In the genomic region with DNA sequence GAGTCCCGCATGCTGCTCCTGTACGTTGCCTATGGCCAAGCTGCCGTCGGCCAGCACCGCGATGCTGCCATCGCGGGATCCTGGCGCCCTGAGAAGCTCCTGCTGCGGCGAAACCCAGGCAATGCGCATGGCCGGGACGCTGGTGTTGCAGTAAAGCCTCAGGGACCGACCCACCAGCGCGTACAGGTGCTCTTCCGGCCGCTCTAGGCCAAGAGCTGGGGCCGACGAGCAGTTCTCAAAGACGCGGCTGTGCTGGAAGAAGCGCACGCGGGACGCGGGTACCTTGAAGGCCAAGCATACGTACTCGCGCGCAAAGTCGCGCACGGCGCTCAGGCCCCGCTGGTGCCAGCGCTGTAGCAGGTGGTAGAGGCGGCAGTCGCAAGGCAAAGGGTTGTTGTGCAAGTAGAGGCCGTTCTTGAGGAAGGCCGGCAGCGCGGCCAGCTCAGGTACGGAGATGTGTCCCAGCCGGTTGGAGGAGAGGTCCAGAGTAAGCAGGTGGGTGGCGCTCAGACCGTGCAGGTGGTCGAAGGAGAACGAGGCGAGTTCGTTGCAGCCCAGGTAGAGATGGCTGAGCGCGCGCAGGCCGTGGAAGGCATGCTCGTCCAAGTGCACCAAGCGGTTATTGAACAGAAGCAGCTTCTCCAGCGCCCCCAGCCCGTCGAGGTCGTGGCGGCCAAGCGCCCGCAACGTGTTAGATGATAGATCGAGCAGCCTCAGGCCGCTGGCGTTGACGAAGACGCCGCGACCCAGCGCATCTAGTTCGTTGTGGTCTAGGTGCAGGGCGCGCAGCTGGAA, we compare ENCODE assay signal across 10 cellular contexts. TPM values are rescaled to one million over a fixed set of nuclear protein-coding genes. Genes with fewer than 3 reads are reported as not detected.
A peak's percentile ranks its signal among the peaks of the same experiment; 100 is the strongest.
DNase-seq lines count a peak whose midpoint lies in the region; ATAC-seq and TF ChIP-seq lines count a peak whose summit lies in the region.
"Had no signal": no experiment of that assay in that cellular context is flagged by ENCODE, and none has a peak within 500 bp of the region (broad histone marks: within the 10 kb centered on the region; RNA-seq: fewer than 3 reads in every experiment).

No MANE protein-coding gene starts in this region.

- H3K4me3 ChIP-seq in GM06990 (replicated peaks; ENCODE audit: low read depth, low read length): peak overlapping the region; percentile 67
- H3K4me3 ChIP-seq in SU-DHL-6 (ENCODE audit: insufficient read depth, low read length, poor library complexity, severe bottlenecking): peak overlapping the region; percentile 40
- H3K4me3 ChIP-seq in foreskin fibroblast (ENCODE audit: low read depth in 1 of 2, low read length in 2 of 2): peak overlapping the region; percentile 28 to 65
- H3K4me3 ChIP-seq in psoas muscle: peak overlapping the region; percentile 63

- intact Hi-C loops in psoas muscle (cut with DNase I): loop anchor here in 1 of 2 donors (5.0 kb wide), 1 partner anchor 124 kb away; no protein-coding TSS in a partner anchor

- 36 to 40% (median 37%) methylated on average over 77 of the region's 77 CpGs for WGBS in psoas muscle, 3 donors

- TF ChIP-seq CTCF in GM06990 (IDR thresholded peaks at IDR 0.05; ENCODE audit: insufficient read depth, low read length, poor library complexity, severe bottlenecking): no peak
- no peak for TF ChIP-seq CTCF in SU-DHL-6 (IDR thresholded peaks at IDR 0.05; ENCODE audit: insufficient read depth, low read length, poor library complexity, severe bottlenecking)
- no peak for TF ChIP-seq CTCF in foreskin fibroblast (IDR thresholded peaks at IDR 0.05; ENCODE audit: low read depth, low read length)
- TF ChIP-seq CTCF in psoas muscle (IDR thresholded peaks at IDR 0.05): no peak

- peaks cover 44% of the 10 kb centered on the region for H3K4me1 ChIP-seq in psoas muscle
- H3K4me1 ChIP-seq: foreskin keratinocyte had no signal

- DNase-seq in GM06990 (ENCODE audit: extremely low read depth, insufficient read length): peak; percentile 52
- DNase-seq in foreskin fibroblast: peak in 1 of 2 donors; percentile 38
- peak in 1 of 2 donors; percentile 62 for DNase-seq in psoas muscle
- no peak for DNase-seq in SIG-M5 treated with dmso at 0.1 percent for 504 hours (lab: John Stamatoyannopoulos, UW; ENCODE audit: unreplicated experiment)
- DNase-seq in NAMALWA (ENCODE audit: low spot score): no peak

- H3K9me3 ChIP-seq in SU-DHL-6 (ENCODE audit: insufficient read depth, low read length) (no peaks in the 10 kb centered on the region), psoas muscle (no peaks in the 10 kb centered on the region)

- no peaks in the 10 kb centered on the region for H4K20me1 ChIP-seq in SU-DHL-6 (ENCODE audit: low read depth, low read length)

- no peaks in the 10 kb centered on the region for H3K27me3 ChIP-seq in GM06990 (replicated peaks; ENCODE audit: control insufficient read depth, insufficient read depth, low read length)
- H3K27me3 ChIP-seq in SU-DHL-6 (ENCODE audit: low read length): no peaks in the 10 kb centered on the region
- no peaks in the 10 kb centered on the region for H3K27me3 ChIP-seq in psoas muscle (ENCODE audit: insufficient read depth in 3 of 3, low read length in 2 of 3)

- H3K79me2 ChIP-seq in SU-DHL-6 (ENCODE audit: insufficient read depth, low read length): 0 out of 2 replicates have a peak, but pooled peaks cover 3% of the 10 kb centered on the region

- ATAC-seq in psoas muscle (no peak), HG02759 (IDR thresholded peaks at IDR 0.05; ENCODE audit: unreplicated experiment) (no peak), HG03571 (IDR thresholded peaks at IDR 0.05; ENCODE audit: unreplicated experiment) (no peak)

- peaks cover 9% of the 10 kb centered on the region; the same call in 1 of the 2 replicates for H3F3A ChIP-seq in SU-DHL-6 (ENCODE audit: insufficient read depth)

- H3K9ac ChIP-seq in SU-DHL-6 (ENCODE audit: low read length): peak overlapping the region; percentile 46
- H3K9ac ChIP-seq: KMS-11 had no signal

- peaks cover 30% of the 10 kb centered on the region for H3K36me3 ChIP-seq in GM06990 (ENCODE audit: control insufficient read depth, insufficient read depth, low read length)
- H3K36me3 ChIP-seq in SU-DHL-6 (ENCODE audit: low read length): no peaks in the 10 kb centered on the region
- H3K36me3 ChIP-seq in psoas muscle (ENCODE audit: insufficient read depth in 1 of 2, low read depth in 1 of 2): peaks cover 0 to 57% of the 10 kb centered on the region in 2 donors

- no peak overlapping the region for H2AFZ ChIP-seq in SU-DHL-6 (ENCODE audit: low read depth, low read length, severe bottlenecking)

- H3K4me2 ChIP-seq in SU-DHL-6 (ENCODE audit: low read depth, low read length, poor library complexity, severe bottlenecking): peak overlapping the region; percentile 57
- H3K4me2 ChIP-seq: KMS-11 had no signal

- H3K9me2 ChIP-seq in SU-DHL-6 (replicated peaks; ENCODE audit: insufficient read depth, low read length): no peaks in the 10 kb centered on the region

- H3K27ac ChIP-seq in SU-DHL-6 (ENCODE audit: low read depth, low read length) (no peak overlapping the region), psoas muscle (no peak overlapping the region)
- H3K27ac ChIP-seq: foreskin keratinocyte, KMS-11 had no signal

RNA-seq across cellular contexts. Expression of gene AMIGO3, which starts 0.9 kb away (rescaled TPM):
- under 1 TPM in 1 of 4 donors, not detected in 3; 0.36 TPM for total RNA-seq in psoas muscle
- under 1 TPM; 0.38 to 0.94 (median 0.49) TPM for polyA plus RNA-seq in psoas muscle
- total RNA-seq: foreskin keratinocyte had no signal

RNA-seq across cellular contexts. Expression of gene GMPPB, which starts 5.1 kb away (rescaled TPM):
- 10 to 100 TPM in 2 of 4 donors, 1 to 10 TPM in 2; 9.3 to 14.5 (median 11.1) TPM for total RNA-seq in psoas muscle
- 10 to 100 TPM; 12.5 to 30.7 (median 22.2) TPM for polyA plus RNA-seq in psoas muscle

RNA-seq across cellular contexts. Expression of gene RNF123, which starts 29.3 kb away (rescaled TPM):
- total RNA-seq in psoas muscle: 100 to 1,000 TPM; 105 to 170 (median 146) TPM
- polyA plus RNA-seq in psoas muscle: 10 to 100 TPM; 36.1 to 89.3 (median 76.9) TPM

RNA-seq across cellular contexts. Expression of gene MST1, which starts 29.3 kb away (rescaled TPM):
- total RNA-seq in psoas muscle: 1 to 10 TPM; 3.2 to 7.0 (median 4.7) TPM
- polyA plus RNA-seq in psoas muscle: 1 to 10 TPM; 1.4 to 4.5 (median 2.0) TPM

RNA-seq across cellular contexts. Expression of gene APEH, which starts 44.5 kb away (rescaled TPM):
- 100 to 1,000 TPM; 115 to 189 (median 165) TPM for total RNA-seq in psoas muscle
- 100 to 1,000 TPM in 1 of 3 donors, 10 to 100 TPM in 2; 70.8 to 109 (median 89.1) TPM for polyA plus RNA-seq in psoas muscle
